ENCODE assay signal across 35 cellular contexts in the genomic region with DNA sequence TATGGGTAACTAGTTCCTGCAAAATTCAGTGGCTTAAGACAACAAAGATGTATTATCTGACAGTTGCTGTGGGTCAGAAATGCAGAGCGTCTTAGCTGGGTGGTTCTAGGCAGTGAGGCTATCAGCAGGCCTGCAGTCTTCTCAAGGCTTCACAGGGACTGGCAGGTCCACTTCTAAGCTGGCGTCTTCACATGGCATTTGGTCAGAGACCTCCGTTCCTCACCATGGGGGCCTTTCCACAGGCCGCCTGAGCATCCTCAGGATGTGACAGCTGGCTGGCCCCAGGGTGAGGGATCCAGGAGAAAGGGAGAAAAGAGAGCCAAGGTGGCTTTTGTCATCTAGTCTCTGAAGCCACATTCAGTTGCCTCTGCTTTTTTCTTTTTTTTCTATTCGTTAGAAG. TPM values are rescaled to one million over a fixed set of nuclear protein-coding genes. Genes with fewer than 3 reads are reported as not detected.
"Had no signal": no experiment of that assay in that cellular context is flagged by ENCODE, and none has a peak within 500 bp of the region (broad histone marks: within the 10 kb centered on the region; RNA-seq: fewer than 3 reads in every experiment).

No MANE protein-coding gene starts in this region.

- DNase-seq: Karpas-422, Kasumi-1, MG63, MM.1S, MV-4-11, NCI-H1048, NCI-H1092, NCI-H1092 treated with DMSO at 0.1 percent for 48 hours, NCI-H1105, NCI-H1105 treated with DMSO at 0.1 percent for 48 hours, NCI-H1417, NCI-H1436, NCI-H1436 treated with DMSO at 0.1 percent for 48 hours, NCI-H146, NCI-H1694, NCI-H1694 treated with DMSO at 0.1 percent for 48 hours, NCI-H187, NCI-H187 treated with DMSO at 0.1 percent for 48 hours, NCI-H1930, NCI-H2029, NCI-H2029 treated with DMSO at 0.1 percent for 48 hours, NCI-H2081, NCI-H2081 treated with DMSO at 0.1 percent for 48 hours, NCI-H2107, NCI-H2171, NCI-H2171 treated with DMSO at 0.1 percent for 48 hours, NCI-H2227 treated with DMSO at 0.1 percent for 48 hours, NCI-H226, NCI-H345, NCI-H446, NCI-H446 treated with DMSO at 0.1 percent for 48 hours, NCI-H510A, NCI-H510A treated with DMSO at 0.1 percent for 48 hours had no signal

RNA-seq across cellular contexts. Expression of a gene that starts 50.4 kb away (rescaled TPM):
- total RNA-seq: M059J, MCF 10A had no signal
